In genomic region chr10:31944071-31944433, GRCh38 we compare ENCODE assay signal across 1 cellular context.
TF ChIP-seq lines count a peak whose summit lies in the region.

No MANE protein-coding gene starts in this region.

TF ChIP-seq in endothelial cell of umbilical vein, 7 proteins besides CTCF, POLR2A, EP300 and RAD21 (continued from another document):
- TF ChIP-seq POLR2AphosphoS5 (IDR thresholded peaks at IDR 0.05; ENCODE audit: insufficient read depth, low read depth, low read length), result no peak
- no peak for TF ChIP-seq MAX (IDR thresholded peaks at IDR 0.05; ENCODE audit: insufficient read depth, insufficient read length)
- no peak for TF ChIP-seq EZH2 (IDR thresholded peaks at IDR 0.05; ENCODE audit: borderline replicate concordance, low read depth, low read length, severe bottlenecking)
- no peak for TF ChIP-seq GATA2 (IDR thresholded peaks at IDR 0.05; ENCODE audit: insufficient read depth, insufficient read length, low read depth, low read length)
- TF ChIP-seq JUN (IDR thresholded peaks at IDR 0.05; ENCODE audit: borderline replicate concordance, insufficient read depth, insufficient read length, low read depth), result no peak
- no peak for TF ChIP-seq MYC (IDR thresholded peaks at IDR 0.05; ENCODE audit: low read depth, low read length)
